2 cellular contexts compared by ENCODE assay signal in the genomic region with DNA sequence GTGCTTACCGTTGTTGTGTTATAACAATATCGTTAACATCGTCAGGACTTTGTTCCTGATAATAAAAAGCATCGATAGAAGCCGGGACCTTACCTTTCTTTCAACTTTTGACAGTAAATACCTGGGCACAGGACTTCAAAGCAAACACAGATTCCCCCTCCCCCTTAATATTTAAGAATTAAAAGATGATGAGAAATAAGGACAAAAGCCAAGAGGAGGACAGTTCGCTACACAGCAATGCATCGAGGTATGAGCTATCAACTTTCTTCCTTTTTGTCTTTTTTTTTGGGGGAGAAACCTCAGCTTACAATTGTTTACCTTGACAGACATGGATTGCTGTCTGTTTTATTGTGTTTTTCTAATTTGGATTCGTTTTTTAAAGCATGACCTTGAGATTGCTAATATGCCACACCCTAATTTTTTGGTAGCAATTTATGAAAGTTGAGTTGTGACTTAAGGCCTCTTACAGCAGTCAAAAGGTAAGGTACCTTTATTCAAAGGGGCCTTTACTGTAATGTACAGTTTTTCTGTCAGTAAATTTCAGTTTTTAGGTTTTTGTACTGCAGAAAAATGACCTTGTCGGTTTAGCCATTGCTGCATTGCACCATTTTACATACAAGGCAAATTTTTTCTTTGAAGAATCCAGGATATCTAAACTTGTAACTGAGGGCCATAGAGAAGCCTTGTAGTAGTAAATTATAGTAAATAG.
TF ChIP-seq lines count a peak whose summit lies in the region.

No MANE protein-coding gene starts in this region.

TF ChIP-seq in IMR-90, 13 proteins besides CTCF, POLR2A, EP300 and RAD21:
- TF ChIP-seq CHD1 (IDR thresholded peaks at IDR 0.05; ENCODE audit: low read depth, low read length) (peak; percentile 92; the same call in 1 of the 2 replicates), CEBPB (IDR thresholded peaks at IDR 0.05; ENCODE audit: low read depth, low read length) (no peak)

TF ChIP-seq in K562, 482 proteins besides CTCF, POLR2A, EP300 and RAD21:
- TF ChIP-seq NUFIP1 (IDR thresholded peaks at IDR 0.05; ENCODE audit: partially characterized antibody) (peak; percentile 72), AFF1 (IDR thresholded peaks at IDR 0.05; ENCODE audit: low read depth in 1 of 2, partially characterized antibody in 2 of 2) (peak in 1 of 2 experiments; percentile 47), MEIS2 (IDR thresholded peaks at IDR 0.05; ENCODE audit: partially characterized antibody) (peak; percentile 10), SUPT5H (IDR thresholded peaks at IDR 0.05) (no peak), SAP30 (IDR thresholded peaks at IDR 0.05; ENCODE audit: borderline replicate concordance, insufficient read depth, low read depth, low read length, poor library complexity, severe bottlenecking) (peak; percentile 23), NONO (IDR thresholded peaks at IDR 0.05; ENCODE audit: low read depth in 2 of 2, low read length in 1 of 2) (0 out of 4 replicates have a peak, but pooled peaks of 1 of the 2 experiments have one; percentile 6), ILF3 (IDR thresholded peaks at IDR 0.05; ENCODE audit: borderline replicate concordance) (no peak), ESRRA (IDR thresholded peaks at IDR 0.05; ENCODE audit: borderline replicate concordance, low read depth) (peak; percentile 92), MYNN (IDR thresholded peaks at IDR 0.05) (no peak), MYNN (CRISPR knock-in tag; IDR thresholded peaks at IDR 0.05) (no peak), SP1 (CRISPR knock-in tag; IDR thresholded peaks at IDR 0.05) (peak; percentile 39; the same call in 1 of the 2 replicates), IRF9 (tag; IDR thresholded peaks at IDR 0.05) (0 out of 2 replicates have a peak, but pooled peaks have one; percentile 4), NR2F6 (CRISPR knock-in tag; IDR thresholded peaks at IDR 0.05) (peak; percentile 59; the same call in 1 of the 2 replicates), DACH1 (IDR thresholded peaks at IDR 0.05; ENCODE audit: partially characterized antibody) (peak; percentile 62), RB1 (IDR thresholded peaks at IDR 0.05; ENCODE audit: low read depth) (no peak), NBN (IDR thresholded peaks at IDR 0.05; ENCODE audit: low read depth) (no peak), SMARCE1 (IDR thresholded peaks at IDR 0.05) (0 out of 2 replicates have a peak, but pooled peaks have one; percentile 12), ZFX (CRISPR knock-in tag; IDR thresholded peaks at IDR 0.05) (peak; percentile 72), SIN3A (IDR thresholded peaks at IDR 0.05; ENCODE audit: borderline replicate concordance in 2 of 2, control insufficient read depth in 1 of 2, low read depth in 2 of 2, low read length in 2 of 2) (0 out of 4 replicates have a peak, but pooled peaks of 1 of the 2 experiments have one; percentile 29), HMBOX1 (IDR thresholded peaks at IDR 0.05) (no peak), GATAD2A (IDR thresholded peaks at IDR 0.05) (0 out of 2 replicates have a peak, but pooled peaks have one; percentile 54), FOSL1 (tag; conservative IDR thresholded peaks at IDR 0.05) (peak; percentile 23; the same call in 1 of the 2 replicates)
- TF ChIP-seq, protein P1, sequence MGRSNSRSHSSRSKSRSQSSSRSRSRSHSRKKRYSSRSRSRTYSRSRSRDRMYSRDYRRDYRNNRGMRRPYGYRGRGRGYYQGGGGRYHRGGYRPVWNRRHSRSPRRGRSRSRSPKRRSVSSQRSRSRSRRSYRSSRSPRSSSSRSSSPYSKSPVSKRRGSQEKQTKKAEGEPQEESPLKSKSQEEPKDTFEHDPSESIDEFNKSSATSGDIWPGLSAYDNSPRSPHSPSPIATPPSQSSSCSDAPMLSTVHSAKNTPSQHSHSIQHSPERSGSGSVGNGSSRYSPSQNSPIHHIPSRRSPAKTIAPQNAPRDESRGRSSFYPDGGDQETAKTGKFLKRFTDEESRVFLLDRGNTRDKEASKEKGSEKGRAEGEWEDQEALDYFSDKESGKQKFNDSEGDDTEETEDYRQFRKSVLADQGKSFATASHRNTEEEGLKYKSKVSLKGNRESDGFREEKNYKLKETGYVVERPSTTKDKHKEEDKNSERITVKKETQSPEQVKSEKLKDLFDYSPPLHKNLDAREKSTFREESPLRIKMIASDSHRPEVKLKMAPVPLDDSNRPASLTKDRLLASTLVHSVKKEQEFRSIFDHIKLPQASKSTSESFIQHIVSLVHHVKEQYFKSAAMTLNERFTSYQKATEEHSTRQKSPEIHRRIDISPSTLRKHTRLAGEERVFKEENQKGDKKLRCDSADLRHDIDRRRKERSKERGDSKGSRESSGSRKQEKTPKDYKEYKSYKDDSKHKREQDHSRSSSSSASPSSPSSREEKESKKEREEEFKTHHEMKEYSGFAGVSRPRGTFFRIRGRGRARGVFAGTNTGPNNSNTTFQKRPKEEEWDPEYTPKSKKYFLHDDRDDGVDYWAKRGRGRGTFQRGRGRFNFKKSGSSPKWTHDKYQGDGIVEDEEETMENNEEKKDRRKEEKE (IDR thresholded peaks at IDR 0.05; ENCODE audit: borderline replicate concordance in 1 of 2, control insufficient read depth in 1 of 2, low read depth in 2 of 2, low read length in 1 of 2), result 0 out of 4 replicates have a peak, but pooled peaks of 1 of the 2 experiments have one; percentile 31
- TF ChIP-seq, protein P2, sequence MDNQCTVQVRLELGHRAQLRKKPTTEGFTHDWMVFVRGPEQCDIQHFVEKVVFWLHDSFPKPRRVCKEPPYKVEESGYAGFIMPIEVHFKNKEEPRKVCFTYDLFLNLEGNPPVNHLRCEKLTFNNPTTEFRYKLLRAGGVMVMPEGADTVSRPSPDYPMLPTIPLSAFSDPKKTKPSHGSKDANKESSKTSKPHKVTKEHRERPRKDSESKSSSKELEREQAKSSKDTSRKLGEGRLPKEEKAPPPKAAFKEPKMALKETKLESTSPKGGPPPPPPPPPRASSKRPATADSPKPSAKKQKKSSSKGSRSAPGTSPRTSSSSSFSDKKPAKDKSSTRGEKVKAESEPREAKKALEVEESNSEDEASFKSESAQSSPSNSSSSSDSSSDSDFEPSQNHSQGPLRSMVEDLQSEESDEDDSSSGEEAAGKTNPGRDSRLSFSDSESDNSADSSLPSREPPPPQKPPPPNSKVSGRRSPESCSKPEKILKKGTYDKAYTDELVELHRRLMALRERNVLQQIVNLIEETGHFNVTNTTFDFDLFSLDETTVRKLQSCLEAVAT (IDR thresholded peaks at IDR 0.05), result peak; percentile 93 to 95
